Comparison of ENCODE assay signal across 8 cellular contexts in the genomic region with DNA sequence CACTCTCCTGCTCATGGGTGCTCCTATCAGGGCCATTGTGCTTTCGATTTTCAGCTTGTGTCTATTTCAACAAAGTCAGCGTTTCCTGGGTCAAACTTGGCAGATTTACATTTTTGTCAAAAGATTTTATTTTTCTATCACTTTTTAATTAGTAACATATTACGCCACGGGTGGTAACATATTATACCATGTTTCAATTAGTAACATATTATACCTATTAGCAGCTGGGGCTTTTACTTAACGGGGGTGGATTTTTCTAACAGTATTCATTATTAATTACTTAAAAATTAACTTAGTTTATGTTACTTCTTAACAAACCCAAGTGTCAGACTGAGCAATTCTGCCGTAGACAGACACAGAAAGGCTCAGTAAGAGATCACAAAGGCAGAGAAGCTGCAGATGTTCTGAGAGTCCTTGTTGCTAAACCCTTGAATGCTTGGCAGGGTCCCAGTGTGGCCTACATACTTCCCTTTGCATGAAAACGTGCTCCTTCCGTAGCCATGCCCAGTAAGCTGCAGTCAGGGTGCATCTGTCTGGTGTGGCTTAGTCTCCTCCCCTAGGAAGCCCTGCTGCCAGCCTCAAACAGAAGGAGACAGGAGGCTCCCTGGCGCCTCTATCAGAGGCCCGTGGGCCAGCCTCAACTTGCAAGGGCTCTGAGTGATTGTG.
DNase-seq lines count a peak whose midpoint lies in the region; ATAC-seq and TF ChIP-seq lines count a peak whose summit lies in the region.

No MANE protein-coding gene starts in this region.

- no peaks in the 10 kb centered on the region for H3K9me3 Mint-ChIP-seq in activated CD4-positive, alpha-beta memory T cell treated with anti-CD3 and anti-CD28 coated beads, Interleukin-2, amount 10 ng/mL, durations not matched to agents 7 days and 5 days

- H3K36me3 Mint-ChIP-seq in activated CD4-positive, alpha-beta memory T cell treated with anti-CD3 and anti-CD28 coated beads, Interleukin-2, amount 10 ng/mL, durations not matched to agents 7 days and 5 days (ENCODE audit: low read depth): no peaks in the 10 kb centered on the region

- no peak overlapping the region for H3K27ac Mint-ChIP-seq in activated CD4-positive, alpha-beta memory T cell treated with anti-CD3 and anti-CD28 coated beads, Interleukin-2, amount 10 ng/mL, durations not matched to agents 7 days and 5 days

- no peak overlapping the region for H3K4me3 Mint-ChIP-seq in activated CD4-positive, alpha-beta memory T cell treated with anti-CD3 and anti-CD28 coated beads, Interleukin-2, amount 10 ng/mL, durations not matched to agents 7 days and 5 days

- TF ChIP-seq CTCF in astrocyte of the spinal cord (IDR thresholded peaks at IDR 0.05; ENCODE audit: low read depth, low read length): no peak

- in situ Hi-C loops in astrocyte of the spinal cord (cut with HindIII; ENCODE audit: low sequenced_read_pairs): no loop called here

- no peak overlapping the region for H3K4me3 ChIP-seq in astrocyte of the spinal cord (ENCODE audit: low read depth, low read length)

- CTCF ChIA-PET in activated CD4-positive, alpha-beta memory T cell treated with anti-CD3 and anti-CD28 coated beads, Interleukin-2, amount 10 ng/mL, durations not matched to agents 7 days and 5 days (lab: Charles Lee): no interaction called here

- ATAC-seq in GM18909 (IDR thresholded peaks at IDR 0.05; ENCODE audit: poor library complexity, unreplicated experiment) (peak; percentile 96), HG03095 (IDR thresholded peaks at IDR 0.05; ENCODE audit: unreplicated experiment) (peak; percentile 71), GM18517 (IDR thresholded peaks at IDR 0.05; ENCODE audit: unreplicated experiment) (no peak)

- H3K27me3 Mint-ChIP-seq in activated CD4-positive, alpha-beta memory T cell treated with anti-CD3 and anti-CD28 coated beads, Interleukin-2, amount 10 ng/mL, durations not matched to agents 7 days and 5 days: no peaks in the 10 kb centered on the region

- no peaks in the 10 kb centered on the region for H3K4me1 Mint-ChIP-seq in activated CD4-positive, alpha-beta memory T cell treated with anti-CD3 and anti-CD28 coated beads, Interleukin-2, amount 10 ng/mL, durations not matched to agents 7 days and 5 days

- POLR2A ChIA-PET in activated CD4-positive, alpha-beta memory T cell treated with anti-CD3 and anti-CD28 coated beads, Interleukin-2, amount 10 ng/mL, durations not matched to agents 7 days and 5 days (lab: Charles Lee): no interaction called here

- DNase-seq in astrocyte of the spinal cord (ENCODE audit: low read depth, low spot score) (peak; percentile 30), retina (peak; percentile 22), UCSD-AML1 (lab: John Stamatoyannopoulos, UW; ENCODE audit: unreplicated experiment) (no peak), NAMALWA (ENCODE audit: low spot score) (no peak)
- no peak for DNase-seq in activated CD4-positive, alpha-beta memory T cell treated with anti-CD3 and anti-CD28 coated beads, Interleukin-2, amount 10 ng/mL, durations not matched to agents 7 days and 5 days

Comparison
In these comparisons a context has a peak if more than half of its experiments do, and no peak if none do; other contexts are left out.
1. DNase-seq: peak in astrocyte of the spinal cord (single experiment) and retina (single experiment); none in activated CD4-positive, alpha-beta memory T cell treated with anti-CD3 and anti-CD28 coated beads, Interleukin-2, amount 10 ng/mL, durations not matched to agents 7 days and 5 days (single experiment), UCSD-AML1 (single experiment) and NAMALWA (single experiment).